ENCODE assay signal across 8 cellular contexts in genomic region chr11:64241430-64242153, GRCh38. TPM values are rescaled to one million over a fixed set of nuclear protein-coding genes. Genes with fewer than 3 reads are reported as not detected.
A peak's percentile ranks its signal among the peaks of the same experiment; 100 is the strongest.
DNase-seq lines count a peak whose midpoint lies in the region; ATAC-seq and TF ChIP-seq lines count a peak whose summit lies in the region.

No MANE protein-coding gene starts in this region.

- TF ChIP-seq POLR2A in IMR-90 (IDR thresholded peaks at IDR 0.05; ENCODE audit: low read depth, low read length) (0 out of 2 replicates have a peak, but pooled peaks have one; percentile 2), erythroblast (IDR thresholded peaks at IDR 0.05; ENCODE audit: low read length) (no peak)

- 0 out of 2 replicates have a peak overlapping the region, but pooled peaks have one; percentile 35 for H3K56ac ChIP-seq in IMR-90 (ENCODE audit: extremely low read depth, insufficient read depth, low read length)

- H2BK120ac ChIP-seq in IMR-90 (ENCODE audit: low read depth, low read length) = peak overlapping the region; percentile 2; the same call in 1 of the 2 replicates

- BruUV-seq in IMR-90 (replicated peaks; lab: Mats Ljungman, UMichigan) (no TSS peak), OCI-LY7 (replicated peaks; lab: Mats Ljungman, UMichigan) (no TSS peak)

- 0% methylated on average over 25 of the region's 53 CpGs; no CpG with 5 or more reads in 1 of the 2 experiments for WGBS in IMR-90 (ENCODE audit: extremely low coverage in 2 of 2, insufficient read length in 1 of 2), 2 experiments

- peak overlapping the region; percentile 33; the same call in 1 of the 2 replicates for H3K23ac ChIP-seq in IMR-90 (ENCODE audit: low read depth, low read length)

- intact Hi-C loops in IMR-90 (cut with micrococcal nuclease) = loop anchor here (2.0 kb wide), 1 partner anchor 55 kb away; the partner anchor contains the start of gene STIP1
- intact Hi-C loops in OCI-LY7 (cut with micrococcal nuclease; ENCODE audit: unreplicated experiment) = loop anchor here (2.0 kb wide), 3 partner anchors 35 to 63 kb away; partner anchors contain the start of genes ESRRA, FERMT3 and STIP1

- in situ Hi-C loops in IMR-90 (cut with MboI; ENCODE audit: low sequenced_read_pairs) = no loop called here

- no peak for TF ChIP-seq CTCF in IMR-90 (conservative IDR thresholded peaks at IDR 0.05; ENCODE audit: low read depth, low read length)
- TF ChIP-seq CTCF in OCI-LY7 (conservative IDR thresholded peaks at IDR 0.05; ENCODE audit: low read length) = no peak

- peaks cover 27% of the 10 kb centered on the region for H3K36me3 ChIP-seq in IMR-90 (ENCODE audit: control insufficient read depth, insufficient read depth, low read length)
- peaks cover 47% of the 10 kb centered on the region for H3K36me3 ChIP-seq in OCI-LY7 (ENCODE audit: insufficient read depth, low read length)

- H3K79me2 ChIP-seq in OCI-LY7 (ENCODE audit: insufficient read depth, low read depth, low read length) = peaks cover 28% of the 10 kb centered on the region

- H3K9me3 ChIP-seq in IMR-90 (ENCODE audit: control insufficient read depth, insufficient read depth, low read length) (no peaks in the 10 kb centered on the region), OCI-LY7 (ENCODE audit: low read length) (no peaks in the 10 kb centered on the region)

- peaks cover 14% of the 10 kb centered on the region for H3K9me1 ChIP-seq in IMR-90 (ENCODE audit: insufficient read depth, low read length)

- H3K4me3 ChIP-seq in IMR-90 (ENCODE audit: insufficient read depth, low read depth, low read length) (peak overlapping the region; percentile 85), OCI-LY7 (ENCODE audit: low read depth, low read length, poor library complexity, severe bottlenecking) (peak overlapping the region; percentile 81)

- H3K18ac ChIP-seq in IMR-90 (ENCODE audit: low read depth, low read length) = no peak overlapping the region

- CTCF ChIA-PET in IMR-90 (lab: Yijun Ruan, JAX) (interaction anchor here (0.6 to 2.5 kb wide), 3 partner anchors 37 to 881 kb away, joined by 3 to 8 read pairs (median 5); no protein-coding TSS in a partner anchor), OCI-LY7 (lab: Charles Lee; ENCODE audit: unreplicated experiment) (interaction anchor here (0.6 to 0.9 kb wide), 4 partner anchors 36 to 1371 kb away, joined by 3 to 4 read pairs (median 3); no protein-coding TSS in a partner anchor)

- H2AFZ ChIP-seq in IMR-90 (replicated peaks; ENCODE audit: low read length, poor library complexity) (peak overlapping the region; percentile 99), OCI-LY7 (ENCODE audit: low read length) (no peak overlapping the region)

- H3K79me1 ChIP-seq in IMR-90 (ENCODE audit: low read depth in 1 of 2, low read length in 2 of 2) = peaks cover 18 to 36% of the 10 kb centered on the region in 2 experiments; a peak in 3 of 4 replicates

- peak overlapping the region; percentile 56 for H3K9ac ChIP-seq in IMR-90 (ENCODE audit: low read depth, low read length)

- H4K91ac ChIP-seq in IMR-90 (ENCODE audit: insufficient read depth, low read depth, low read length) = peak overlapping the region; percentile 82

- H3K14ac ChIP-seq in IMR-90 (replicated peaks; ENCODE audit: low read depth, low read length) = peak overlapping the region; percentile 91

- no peak overlapping the region for H4K5ac ChIP-seq in IMR-90 (ENCODE audit: low read depth, low read length)

- H2BK5ac ChIP-seq in IMR-90 (ENCODE audit: low read depth, low read length, poor library complexity, severe bottlenecking) = peak overlapping the region; percentile 79

- DNase-seq in DMS 273 (lab: John Stamatoyannopoulos, UW; ENCODE audit: unreplicated experiment) (peak; percentile 97), IMR-90 (peak; percentile 99), OCI-LY7 (ENCODE audit: low spot score) (peak; percentile 98), activated T-cell treated with anti-CD3 and anti-CD28 coated beads for 4 hours (peak; percentile 99), erythroblast (lab: John Stamatoyannopoulos, UW) (peak; percentile 99 to 100), myocyte (ENCODE audit: low read depth) (peak; percentile 99)
- DNase-seq in stimulated activated CD8-positive, alpha-beta memory T cell treated with anti-CD3 and anti-CD28 coated beads, Interleukin-7, amount 100 ng/mL, for 24 hours (ENCODE audit: low read depth) = peak; percentile 99

- H3K4ac ChIP-seq in IMR-90 (ENCODE audit: low read depth, low read length) = peak overlapping the region; percentile 77

- ATAC-seq in GM21526 (IDR thresholded peaks at IDR 0.05; ENCODE audit: low FRiP score, unreplicated experiment) (peak; percentile 53), IMR-90 (ENCODE audit: low read depth) (peak; percentile 3)

- H4K20me1 ChIP-seq in IMR-90 (ENCODE audit: insufficient read depth, low read length) = peaks cover 22% of the 10 kb centered on the region
- H4K20me1 ChIP-seq in OCI-LY7 (ENCODE audit: insufficient read depth, low read length) = no peaks in the 10 kb centered on the region

- H3K4me2 ChIP-seq in IMR-90 (ENCODE audit: low read depth, low read length) (peak overlapping the region; percentile 97), OCI-LY7 (ENCODE audit: low read length) (peak overlapping the region; percentile 98)

- no peaks in the 10 kb centered on the region for H3K27me3 ChIP-seq in IMR-90 (ENCODE audit: control insufficient read depth, insufficient read depth, low read length)

- peak overlapping the region; percentile 56 to 59; a peak in 2 of 4 replicates for H4K8ac ChIP-seq in IMR-90 (ENCODE audit: low read depth in 2 of 2, low read length in 2 of 2)

- H3K27ac ChIP-seq in IMR-90 (ENCODE audit: insufficient read depth, low read length) (peak overlapping the region; percentile 84), OCI-LY7 (ENCODE audit: low read depth, low read length, poor library complexity, severe bottlenecking) (peak overlapping the region; percentile 91)

- H3K9me2 ChIP-seq in OCI-LY7 (ENCODE audit: insufficient read depth, low read length) = no peaks in the 10 kb centered on the region

- POLR2A ChIA-PET in IMR-90 (lab: Charles Lee; ENCODE audit: unreplicated experiment) (interaction anchor here (0.6 to 1.1 kb wide), 2 partner anchors 37 to 56 kb away, joined by 3 to 24 read pairs; no protein-coding TSS in a partner anchor), OCI-LY7 (lab: Charles Lee) (interaction anchor here (0.7 to 2.5 kb wide), 7 partner anchors 9 to 76 kb away, joined by 3 to 27 read pairs (median 6); partner anchors contain the start of genes FERMT3, NUDT22, PRDX5 and TRMT112)

- no peak for TF ChIP-seq RAD21 in IMR-90 (IDR thresholded peaks at IDR 0.05; ENCODE audit: low read length)

- peak overlapping the region; percentile 63 for H2AK5ac ChIP-seq in IMR-90 (ENCODE audit: low read depth, low read length)

- no peak overlapping the region for H2BK20ac ChIP-seq in IMR-90 (ENCODE audit: low read depth, low read length)

- no peak overlapping the region for H2BK15ac ChIP-seq in IMR-90 (ENCODE audit: low read depth, low read length)

- peak overlapping the region; percentile 98 for H2AK9ac ChIP-seq in IMR-90 (replicated peaks; ENCODE audit: low read depth, low read length, poor library complexity)

- peaks cover 13% of the 10 kb centered on the region for H3K4me1 ChIP-seq in IMR-90 (ENCODE audit: control insufficient read depth, insufficient read depth, low read length)
- H3K4me1 ChIP-seq in OCI-LY7 (ENCODE audit: insufficient read depth, low read length, poor library complexity, severe bottlenecking) = peaks cover 46% of the 10 kb centered on the region

- dilution Hi-C loops in IMR-90 (cut with HindIII; ENCODE audit: low sequenced_read_pairs, unreplicated experiment) = no loop called here

TF ChIP-seq in IMR-90, 13 proteins besides CTCF, POLR2A, EP300 and RAD21 (continues in another document):
- TF ChIP-seq MXI1 (IDR thresholded peaks at IDR 0.05; ENCODE audit: borderline replicate concordance, low read depth, low read length) = no peak
- TF ChIP-seq MAZ (IDR thresholded peaks at IDR 0.05; ENCODE audit: borderline replicate concordance, low read depth, low read length) = no peak
- no peak for TF ChIP-seq BHLHE40 (IDR thresholded peaks at IDR 0.05; ENCODE audit: low read depth, low read length)
- no peak for TF ChIP-seq CEBPB (IDR thresholded peaks at IDR 0.05; ENCODE audit: low read depth, low read length)

RNA-seq across cellular contexts. Expression of gene FKBP2, which starts 0.7 kb away (rescaled TPM):
- total RNA-seq in IMR-90 (2012; rRNA removed) (36.2 and 62.5 TPM in 2 replicates), OCI-LY7 (2022) (39.7 and 45.5 TPM in 2 replicates), myocyte (49.2 and 59.8 TPM in 2 replicates)
- 68.6 and 76.4 TPM in 2 replicates for polyA plus RNA-seq in IMR-90 (2012; rRNA removed)
- polyA plus RNA-seq in IMR-90 (2012; cell fraction: cytosol; rRNA removed) = 114 and 135 TPM in 2 replicates
- polyA plus RNA-seq in IMR-90 (2012; cell fraction: nucleus; rRNA removed; ENCODE audit: low replicate concordance) = 46.8 and 53.6 TPM in 2 replicates
- 57.3 and 70.6 TPM in 2 replicates for total RNA-seq in OCI-LY7 (2014; rRNA removed; shearing (Covaris generic))
- 208 TPM for polyA plus RNA-seq in myocyte (2012)

RNA-seq across cellular contexts. Expression of gene PPP1R14B, which starts 5.2 kb away (rescaled TPM):
- total RNA-seq in IMR-90 (2012; rRNA removed) (176 and 206 TPM in 2 replicates), OCI-LY7 (2022) (207 and 223 TPM in 2 replicates), myocyte (656 and 816 TPM in 2 replicates)
- polyA plus RNA-seq in IMR-90 (2012; rRNA removed) = 257 and 355 TPM in 2 replicates
- polyA plus RNA-seq in IMR-90 (2012; cell fraction: cytosol; rRNA removed) = 272 and 281 TPM in 2 replicates
- 133 and 164 TPM in 2 replicates for polyA plus RNA-seq in IMR-90 (2012; cell fraction: nucleus; rRNA removed; ENCODE audit: low replicate concordance)
- 198 and 219 TPM in 2 replicates for total RNA-seq in OCI-LY7 (2014; rRNA removed; shearing (Covaris generic))
- 808 TPM for polyA plus RNA-seq in myocyte (2012)

RNA-seq across cellular contexts. Expression of gene VEGFB, which starts 7.2 kb away (rescaled TPM):
- total RNA-seq in IMR-90 (2012; rRNA removed) = 3.0 and 3.9 TPM in 2 replicates
- polyA plus RNA-seq in IMR-90 (2012; rRNA removed) = 23.9 and 25.1 TPM in 2 replicates
- polyA plus RNA-seq in IMR-90 (2012; cell fraction: cytosol; rRNA removed) = 29.6 and 45.2 TPM in 2 replicates
- 24.3 and 30.6 TPM in 2 replicates for polyA plus RNA-seq in IMR-90 (2012; cell fraction: nucleus; rRNA removed; ENCODE audit: low replicate concordance)
- 35.3 and 46.3 TPM in 2 replicates for total RNA-seq in OCI-LY7 (2014; rRNA removed; shearing (Covaris generic))
- 59.6 and 60.8 TPM in 2 replicates for total RNA-seq in OCI-LY7 (2022)
- 59.1 and 65.8 TPM in 2 replicates for total RNA-seq in myocyte
- 281 TPM for polyA plus RNA-seq in myocyte (2012)

RNA-seq across cellular contexts. Expression of gene PLCB3, which starts 9.7 kb away (rescaled TPM):
- total RNA-seq in IMR-90 (2012; rRNA removed) (24.9 and 26.9 TPM in 2 replicates), OCI-LY7 (2022) (10.3 and 12.4 TPM in 2 replicates), myocyte (41.5 and 41.7 TPM in 2 replicates)
- polyA plus RNA-seq in IMR-90 (2012; rRNA removed) = 23.9 and 25.9 TPM in 2 replicates
- polyA plus RNA-seq in IMR-90 (2012; cell fraction: cytosol; rRNA removed) = 15.3 and 21.3 TPM in 2 replicates
- polyA plus RNA-seq in IMR-90 (2012; cell fraction: nucleus; rRNA removed; ENCODE audit: low replicate concordance) = 51.9 and 93.7 TPM in 2 replicates
- 7.6 and 8.6 TPM in 2 replicates for total RNA-seq in OCI-LY7 (2014; rRNA removed; shearing (Covaris generic))
- 30.8 TPM for polyA plus RNA-seq in myocyte (2012)

RNA-seq across cellular contexts. Expression of gene DNAJC4, which starts 11.2 kb away (rescaled TPM):
- total RNA-seq in IMR-90 (2012; rRNA removed) = 2.2 and 3.9 TPM in 2 replicates
- polyA plus RNA-seq in IMR-90 (2012; rRNA removed) = 22.8 and 30.3 TPM in 2 replicates
- 10.8 and 31.8 TPM in 2 replicates for polyA plus RNA-seq in IMR-90 (2012; cell fraction: cytosol; rRNA removed)
- polyA plus RNA-seq in IMR-90 (2012; cell fraction: nucleus; rRNA removed; ENCODE audit: low replicate concordance) = 39.6 and 66.8 TPM in 2 replicates
- total RNA-seq in OCI-LY7 (2014; rRNA removed; shearing (Covaris generic)) = 14.1 and 19.2 TPM in 2 replicates
- 42.4 and 56.0 TPM in 2 replicates for total RNA-seq in OCI-LY7 (2022)
- 6.5 and 7.2 TPM in 2 replicates for total RNA-seq in myocyte
- polyA plus RNA-seq in myocyte (2012) = 17.9 TPM

Comparison
In these comparisons a context has a peak if more than half of its experiments do, and no peak if none do; other contexts are left out.
1. Peak in every context shown above with its lines: DNase-seq, ATAC-seq, H3K4me3 ChIP-seq and H3K27ac ChIP-seq.